ENCODE assay signal across 8 cellular contexts in the genomic region with DNA sequence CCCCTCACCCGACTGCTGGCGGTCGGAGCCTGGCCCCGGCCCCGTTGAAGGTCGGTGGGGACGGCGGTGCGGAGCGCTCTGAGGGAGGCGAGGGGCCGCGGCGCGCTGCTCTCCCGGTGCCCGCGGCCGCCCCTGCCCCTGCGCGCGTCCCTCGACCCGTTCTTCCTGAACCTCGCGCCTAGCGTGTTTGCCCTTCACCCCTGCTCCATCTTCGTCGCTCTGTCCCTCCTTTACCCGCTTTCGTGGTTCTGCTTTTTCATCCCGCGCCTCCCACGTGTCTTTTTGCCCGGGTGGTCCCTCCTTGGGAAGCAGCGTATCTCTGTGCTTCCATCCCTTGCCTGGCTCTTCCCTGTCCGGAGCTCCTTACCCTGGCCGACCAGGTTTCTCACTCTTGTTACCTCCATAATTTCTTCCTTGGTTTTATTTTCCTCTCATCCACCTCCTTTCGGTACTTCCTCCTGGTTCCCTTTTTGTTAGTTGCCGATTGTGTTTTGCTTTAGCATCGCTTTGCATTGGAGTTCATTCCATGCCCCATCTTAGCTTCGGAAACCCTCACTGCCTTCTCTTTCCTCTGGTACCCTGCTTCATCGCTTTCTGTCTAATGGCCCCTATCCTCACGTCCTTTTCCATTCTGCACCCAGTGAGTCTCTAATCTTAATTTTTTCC. TPM values are rescaled to one million over a fixed set of nuclear protein-coding genes. Genes with fewer than 3 reads are reported as not detected.
A peak's percentile ranks its signal among the peaks of the same experiment; 100 is the strongest.
DNase-seq lines count a peak whose midpoint lies in the region; ATAC-seq lines count a peak whose summit lies in the region.

No MANE protein-coding gene starts in this region.

- H3K4me1 ChIP-seq in HAP-1: peaks cover 15% of the 10 kb centered on the region

- H3K4me3 ChIP-seq in HAP-1 (peak overlapping the region; percentile 94), MG63 (peak overlapping the region; percentile 75)

- H3K4me1 Mint-ChIP-seq in activated T-cell treated with anti-CD3 and anti-CD28 coated beads, Interleukin-2, amount 50 U/mL, for 72 hours (ENCODE audit: low read depth): peaks cover 28% of the 10 kb centered on the region

- no peaks in the 10 kb centered on the region for H3K9me3 Mint-ChIP-seq in activated T-cell treated with anti-CD3 and anti-CD28 coated beads, Interleukin-2, amount 50 U/mL, for 72 hours

- H3K27me3 ChIP-seq in HAP-1 (ENCODE audit: low read depth) (no peaks in the 10 kb centered on the region), MG63 (no peaks in the 10 kb centered on the region)

- H3K9me3 ChIP-seq in HAP-1: no peaks in the 10 kb centered on the region
- no peaks in the 10 kb centered on the region for H3K9me3 ChIP-seq in MG63

- H3K4me3 Mint-ChIP-seq in activated T-cell treated with anti-CD3 and anti-CD28 coated beads, Interleukin-2, amount 50 U/mL, for 72 hours: peak overlapping the region; percentile 93 to 98

- ATAC-seq in activated T-cell treated with anti-CD3 and anti-CD28 coated beads, Interleukin-2, amount 50 U/mL, for 72 hours (replicated peaks in 1 of 2): peak; percentile 39 to 49

- DNase-seq in activated gamma-delta T cell (lab: John Stamatoyannopoulos, UW) (peak; percentile 47), activated gamma-delta T cell treated with Interleukin-2 at 50 U/mL for 16 hours (no peak), HAP-1 (ENCODE audit: low spot score in 2 of 2) (peak in 1 of 2 experiments; percentile 19), MG63 (no peak), germinal center (ENCODE audit: low spot score) (peak; percentile 25), nucleus accumbens (lab: John Stamatoyannopoulos, UW) (peak in 29 of 56 donors; percentile 2 to 64 (median 37)), AML-193 (lab: John Stamatoyannopoulos, UW) (no peak)
- DNase-seq in activated T-cell treated with anti-CD3 and anti-CD28 coated beads, Interleukin-2, amount 50 U/mL, for 72 hours: peak; percentile 2 to 13

- in situ Hi-C loops in HAP-1 (cut with MboI; ENCODE audit: low sequenced_read_pairs): no loop called here

- peak overlapping the region; percentile 92 for H3K27ac Mint-ChIP-seq in activated T-cell treated with anti-CD3 and anti-CD28 coated beads, Interleukin-2, amount 50 U/mL, for 72 hours

- H3K36me3 Mint-ChIP-seq in activated T-cell treated with anti-CD3 and anti-CD28 coated beads, Interleukin-2, amount 50 U/mL, for 72 hours (ENCODE audit: insufficient read depth in 2 of 2): peaks cover 5 to 10% of the 10 kb centered on the region in 2 donors

- H3K27me3 Mint-ChIP-seq in activated T-cell treated with anti-CD3 and anti-CD28 coated beads, Interleukin-2, amount 50 U/mL, for 72 hours (ENCODE audit: low read depth): no peaks in the 10 kb centered on the region

- peaks cover 18% of the 10 kb centered on the region for H3K36me3 ChIP-seq in HAP-1 (replicated peaks)
- H3K36me3 ChIP-seq in MG63: no peaks in the 10 kb centered on the region; the same call in none of the 2 replicates

RNA-seq across cellular contexts. Expression of gene FAM135A, which starts 0.7 kb away (rescaled TPM):
- total RNA-seq in MG63 (2014; rRNA removed; shearing (Covaris generic); ENCODE audit: low replicate concordance): 5.6 and 6.7 TPM in 2 replicates
- 10 to 100 TPM; 11.4 to 12.6 TPM for total RNA-seq in activated T-cell treated with anti-CD3 and anti-CD28 coated beads, Interleukin-2, amount 50 U/mL, for 72 hours

Comparison
In these comparisons a context has a peak if more than half of its experiments do, and no peak if none do; other contexts are left out.
1. DNase-seq: peak in activated gamma-delta T cell (single experiment), activated T-cell treated with anti-CD3 and anti-CD28 coated beads, Interleukin-2, amount 50 U/mL, for 72 hours (2 of 2), germinal center (single experiment) and nucleus accumbens (29 of 56); none in activated gamma-delta T cell treated with Interleukin-2 at 50 U/mL for 16 hours (single experiment), MG63 (single experiment) and AML-193 (0 of 2).